In genomic region chr15:60297047-60297446, GRCh38 we compare ENCODE assay signal across 17 cellular contexts.
DNase-seq lines count a peak whose midpoint lies in the region; ATAC-seq and TF ChIP-seq lines count a peak whose summit lies in the region.
"Had no signal": no experiment of that assay in that cellular context is flagged by ENCODE, and none has a peak within 500 bp of the region (broad histone marks: within the 10 kb centered on the region; RNA-seq: fewer than 3 reads in every experiment).

No MANE protein-coding gene starts in this region.

- H2AFZ ChIP-seq in mammary epithelial cell (ENCODE audit: low read depth, low read length) (no peak overlapping the region), neuronal stem cell (ENCODE audit: low read length) (no peak overlapping the region)

- H3K9me3 ChIP-seq in mammary epithelial cell (replicated peaks; ENCODE audit: insufficient read depth, low read length) (peaks cover 2% of the 10 kb centered on the region), neuronal stem cell (replicated peaks in 1 of 2; ENCODE audit: control insufficient read depth in 2 of 2, insufficient read depth in 1 of 2, low read depth in 1 of 2, low read length in 2 of 2) (peaks cover 0 to 4% of the 10 kb centered on the region in 2 donors)

- H2BK120ac ChIP-seq in neuronal stem cell (ENCODE audit: low read depth, low read length): no peak overlapping the region

- no peak overlapping the region for H3K4me3 ChIP-seq in mammary epithelial cell (replicated peaks in 1 of 3; ENCODE audit: insufficient read depth in 1 of 3, low read depth in 2 of 3, low read length in 3 of 3)
- no peak overlapping the region for H3K4me3 ChIP-seq in neuronal stem cell (ENCODE audit: low read length in 2 of 2)

- no peak overlapping the region for H3K9ac ChIP-seq in mammary epithelial cell (ENCODE audit: insufficient read depth, low read length)
- no peak overlapping the region for H3K9ac ChIP-seq in neuronal stem cell (ENCODE audit: low read depth, low read length, poor library complexity)

- 58% methylated on average over 3 of the region's 3 CpGs for WGBS in mammary epithelial cell (ENCODE audit: low coverage, missing lambda C conversion rate)
- WGBS in neuronal stem cell (ENCODE audit: extremely low coverage in 2 of 2, insufficient read length in 2 of 2, insufficient replicate concordance in 1 of 2), 2 donors: no CpG with 5 or more reads among the region's 3 CpGs

- peak; percentile 2 for DNase-seq in stimulated activated CD4-positive, alpha-beta T cell treated with anti-CD3 and anti-CD28 coated beads, Interleukin-1b, Interleukin-23, amount 100 ng/mL, for 48 hours
- DNase-seq in stimulated activated CD4-positive, alpha-beta T cell treated with anti-CD3 and anti-CD28 coated beads, Interleukin-4, amount 100 ng/mL, for 1 hour: no peak
- DNase-seq in MV-4-11 (lab: John Stamatoyannopoulos, UW): peak; percentile 47
- peak; percentile 95 for DNase-seq in mammary epithelial cell
- no peak for DNase-seq in stimulated activated effector memory CD8-positive, alpha-beta T cell treated with anti-CD3 and anti-CD28 coated beads, Interleukin-12 subunit alpha, Interleukin-12 subunit beta, amount 100 ng/mL, for 72 hours (ENCODE audit: low spot score in 2 of 2)
- DNase-seq in activated gamma-delta T cell (lab: John Stamatoyannopoulos, UW): no peak
- no peak for DNase-seq in neuronal stem cell (ENCODE audit: low spot score)
- no peak for DNase-seq in HUDEP-2 (lab: John Stamatoyannopoulos, UW; ENCODE audit: unreplicated experiment in 76 of 76)
- DNase-seq: CD4-positive, alpha-beta T cell; DND-41; GDM1; IMR-90; Kasumi-1; NCI-H1436; NCI-H2081; NCI-H524 had no signal

- no peak overlapping the region for H3K18ac ChIP-seq in neuronal stem cell (ENCODE audit: low read length)

- H3K4me3 Mint-ChIP-seq in stimulated activated effector memory CD8-positive, alpha-beta T cell treated with anti-CD3 and anti-CD28 coated beads, Interleukin-12 subunit alpha, Interleukin-12 subunit beta, amount 100 ng/mL, for 72 hours: no peak overlapping the region
- H3K4me3 Mint-ChIP-seq: B cell; CD4-positive, alpha-beta T cell had no signal

- no peaks in the 10 kb centered on the region for H4K20me1 ChIP-seq in mammary epithelial cell (ENCODE audit: insufficient read depth, low read length)

- in situ Hi-C loops in mammary epithelial cell (cut with MboI; ENCODE audit: low sequenced_read_pairs in 2 of 2): no loop called here

- H3K27me3 ChIP-seq in mammary epithelial cell (ENCODE audit: insufficient read depth, low read length) (no peaks in the 10 kb centered on the region), neuronal stem cell (ENCODE audit: control insufficient read depth in 3 of 3, insufficient read depth in 3 of 3, low read depth in 1 of 3, low read length in 3 of 3) (no peaks in the 10 kb centered on the region)

- no peaks in the 10 kb centered on the region for H3K79me1 ChIP-seq in neuronal stem cell (ENCODE audit: low read depth, low read length)

- CTCF ChIA-PET in mammary epithelial cell (lab: Charles Lee; ENCODE audit: low non-redundant PET): no interaction called here

- H3K4me1 ChIP-seq in mammary epithelial cell (ENCODE audit: insufficient read depth, low read length) (peaks cover 15% of the 10 kb centered on the region), neuronal stem cell (ENCODE audit: control insufficient read depth in 2 of 2, insufficient read depth in 1 of 2, low read depth in 1 of 2, low read length in 2 of 2) (no peaks in the 10 kb centered on the region)

- no peak overlapping the region for H2BK12ac ChIP-seq in neuronal stem cell (ENCODE audit: low read length)

- no peak overlapping the region for H3K4ac ChIP-seq in neuronal stem cell (ENCODE audit: low read length)

- no peak overlapping the region for H2BK15ac ChIP-seq in neuronal stem cell (ENCODE audit: low read length)

- no peak for TF ChIP-seq CTCF in mammary epithelial cell (conservative IDR thresholded peaks at IDR 0.05 in 1 of 2, IDR thresholded peaks at IDR 0.05 in 1 of 2; ENCODE audit: extremely low read depth in 1 of 2, insufficient read depth in 1 of 2, low read depth in 1 of 2, low read length in 2 of 2)

- H3K36me3 ChIP-seq in mammary epithelial cell (ENCODE audit: insufficient read depth, low read length) (no peaks in the 10 kb centered on the region), neuronal stem cell (replicated peaks in 1 of 2; ENCODE audit: control insufficient read depth in 2 of 2, insufficient read depth in 2 of 2, low read length in 2 of 2) (no peaks in the 10 kb centered on the region)

- H3K27ac ChIP-seq in mammary epithelial cell (ENCODE audit: insufficient read depth, low read depth, low read length) (no peak overlapping the region), neuronal stem cell (replicated peaks; ENCODE audit: low read length) (no peak overlapping the region)

- dilution Hi-C loops in mammary epithelial cell (cut with HindIII; ENCODE audit: low sequenced_read_pairs): no loop called here

- H3K79me2 ChIP-seq in mammary epithelial cell (ENCODE audit: insufficient read depth, low read length): no peaks in the 10 kb centered on the region

- H3K9me3 Mint-ChIP-seq in stimulated activated effector memory CD8-positive, alpha-beta T cell treated with anti-CD3 and anti-CD28 coated beads, Interleukin-12 subunit alpha, Interleukin-12 subunit beta, amount 100 ng/mL, for 72 hours: no peaks in the 10 kb centered on the region
- H3K9me3 Mint-ChIP-seq: CD4-positive, alpha-beta T cell had no signal

- H3K14ac ChIP-seq in neuronal stem cell (ENCODE audit: low read length): no peak overlapping the region

- no peak overlapping the region for H4K8ac ChIP-seq in neuronal stem cell (ENCODE audit: low read depth, low read length)

- no peak overlapping the region for H3K23ac ChIP-seq in neuronal stem cell (ENCODE audit: low read depth, low read length, poor library complexity)

- H4K91ac ChIP-seq in neuronal stem cell (ENCODE audit: low read depth, low read length, poor library complexity): no peak overlapping the region

- no peak overlapping the region for H3K4me2 ChIP-seq in mammary epithelial cell (ENCODE audit: insufficient read depth, low read depth, low read length)
- no peak overlapping the region for H3K4me2 ChIP-seq in neuronal stem cell (ENCODE audit: insufficient read depth, low read length, poor library complexity, severe bottlenecking)

- no TSS peak for BruUV-seq in mammary epithelial cell (replicated peaks; lab: Mats Ljungman, UMichigan)

- H2AK5ac ChIP-seq in neuronal stem cell (ENCODE audit: low read depth, low read length): no peak overlapping the region

- no peak overlapping the region for H3K27ac Mint-ChIP-seq in stimulated activated effector memory CD8-positive, alpha-beta T cell treated with anti-CD3 and anti-CD28 coated beads, Interleukin-12 subunit alpha, Interleukin-12 subunit beta, amount 100 ng/mL, for 72 hours
- H3K27ac Mint-ChIP-seq: B cell; CD4-positive, alpha-beta T cell had no signal

- H2BK5ac ChIP-seq in neuronal stem cell (ENCODE audit: low read length): no peak overlapping the region

- intact Hi-C loops in mammary epithelial cell (cut with micrococcal nuclease): no loop called here

- H3K36me3 Mint-ChIP-seq in stimulated activated effector memory CD8-positive, alpha-beta T cell treated with anti-CD3 and anti-CD28 coated beads, Interleukin-12 subunit alpha, Interleukin-12 subunit beta, amount 100 ng/mL, for 72 hours: no peaks in the 10 kb centered on the region

- ATAC-seq in stimulated activated effector memory CD8-positive, alpha-beta T cell treated with anti-CD3 and anti-CD28 coated beads, Interleukin-12 subunit alpha, Interleukin-12 subunit beta, amount 100 ng/mL, for 72 hours: peak; percentile 89

- no peaks in the 10 kb centered on the region for H3K4me1 Mint-ChIP-seq in stimulated activated effector memory CD8-positive, alpha-beta T cell treated with anti-CD3 and anti-CD28 coated beads, Interleukin-12 subunit alpha, Interleukin-12 subunit beta, amount 100 ng/mL, for 72 hours
- H3K4me1 Mint-ChIP-seq: B cell had no signal

Comparison
In these comparisons a context has a peak if more than half of its experiments do, and no peak if none do; other contexts are left out.
1. DNase-seq: peak in stimulated activated CD4-positive, alpha-beta T cell treated with anti-CD3 and anti-CD28 coated beads, Interleukin-1b, Interleukin-23, amount 100 ng/mL, for 48 hours (single experiment), MV-4-11 (single experiment) and mammary epithelial cell (single experiment); none in stimulated activated CD4-positive, alpha-beta T cell treated with anti-CD3 and anti-CD28 coated beads, Interleukin-4, amount 100 ng/mL, for 1 hour (single experiment), stimulated activated effector memory CD8-positive, alpha-beta T cell treated with anti-CD3 and anti-CD28 coated beads, Interleukin-12 subunit alpha, Interleukin-12 subunit beta, amount 100 ng/mL, for 72 hours (0 of 2), activated gamma-delta T cell (single experiment), neuronal stem cell (single experiment) and HUDEP-2 (0 of 76).